ENCODE assay signal across 10 cellular contexts in the genomic region with DNA sequence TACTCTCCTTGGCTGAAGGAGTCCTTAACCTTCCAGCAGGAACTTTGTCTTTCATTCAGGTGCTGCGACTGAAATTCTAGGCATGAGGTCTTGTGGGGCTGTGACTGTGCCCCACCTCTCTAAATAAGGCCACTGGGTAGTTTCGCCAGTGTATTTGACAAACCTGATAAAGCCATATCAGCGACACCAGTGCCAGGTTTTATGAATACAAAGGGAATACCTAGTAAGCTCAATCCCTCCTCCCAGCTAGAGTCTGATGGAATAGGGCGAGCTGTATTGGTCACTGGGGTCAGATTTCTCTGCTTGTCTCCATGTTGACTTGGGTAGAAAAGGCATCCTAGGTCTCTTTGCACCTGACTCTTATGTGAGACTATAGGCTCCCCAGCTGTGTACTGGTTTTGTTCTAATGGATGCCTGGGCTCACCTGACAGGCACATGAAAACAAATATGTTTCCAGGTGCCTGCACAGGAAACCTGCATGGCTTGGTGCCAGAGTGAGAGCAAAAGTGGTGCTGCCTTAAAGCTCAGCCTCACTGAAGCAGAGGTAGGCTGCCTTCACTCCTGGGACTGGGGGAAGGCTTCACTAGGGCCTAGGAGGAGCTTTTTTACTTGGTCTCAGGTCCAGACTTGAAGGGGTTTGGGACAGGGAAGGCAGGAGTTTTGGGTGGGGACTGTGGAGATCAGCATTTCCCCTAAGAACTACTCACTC. TPM values are rescaled to one million over a fixed set of nuclear protein-coding genes. Genes with fewer than 3 reads are reported as not detected.
DNase-seq lines count a peak whose midpoint lies in the region; ATAC-seq and TF ChIP-seq lines count a peak whose summit lies in the region.
"Had no signal": no experiment of that assay in that cellular context is flagged by ENCODE, and none has a peak within 500 bp of the region (broad histone marks: within the 10 kb centered on the region; RNA-seq: fewer than 3 reads in every experiment).

No MANE protein-coding gene starts in this region.

- intact Hi-C loops in testis (cut with DNase I; ENCODE audit: low total_unique reads), result no loop called here

- H3K4me3 Mint-ChIP-seq in activated CD8-positive, alpha-beta memory T cell treated with anti-CD3 and anti-CD28 coated beads, Interleukin-2, amount 10 ng/mL, durations not matched to agents 7 days and 5 days, result no peak overlapping the region

- H3K4me1 ChIP-seq in testis, result peaks cover 49% of the 10 kb centered on the region

- peak overlapping the region; percentile 80 for H3K27ac Mint-ChIP-seq in activated CD8-positive, alpha-beta memory T cell treated with anti-CD3 and anti-CD28 coated beads, Interleukin-2, amount 10 ng/mL, durations not matched to agents 7 days and 5 days

- no peaks in the 10 kb centered on the region for H3K9me3 Mint-ChIP-seq in activated CD8-positive, alpha-beta memory T cell treated with anti-CD3 and anti-CD28 coated beads, Interleukin-2, amount 10 ng/mL, durations not matched to agents 7 days and 5 days (ENCODE audit: low read depth)

- H3K27me3 ChIP-seq in testis, result no peaks in the 10 kb centered on the region
- H3K27me3 ChIP-seq: vagina had no signal

- no peak for DNase-seq in activated CD8-positive, alpha-beta memory T cell treated with anti-CD3 and anti-CD28 coated beads, Interleukin-2, amount 10 ng/mL, durations not matched to agents 7 days and 5 days
- DNase-seq in activated CD8-positive, alpha-beta memory T cell treated with anti-CD3 and anti-CD28 coated beads for 24 hours, result no peak
- DNase-seq in T-helper 9 cell (peak; percentile 58), epithelial cell of esophagus (ENCODE audit: low read depth) (peak; percentile 36), testis (no peak), C1 segment of cervical spinal cord (lab: John Stamatoyannopoulos, UW) (no peak), omental fat pad (ENCODE audit: low spot score) (no peak), GM03348 (ENCODE audit: low spot score) (no peak)
- DNase-seq: NCI-H526 had no signal

- CTCF ChIA-PET in activated CD8-positive, alpha-beta memory T cell treated with anti-CD3 and anti-CD28 coated beads, Interleukin-2, amount 10 ng/mL, durations not matched to agents 7 days and 5 days (lab: Charles Lee), result interaction anchor here (1.1 to 5.1 kb wide), 7 partner anchors 8 to 55 kb away, joined by 4 to 42 read pairs (median 20); partner anchors contain the start of genes PRMT7, SLC7A6 and SLC7A6OS

- no peaks in the 10 kb centered on the region for H3K9me3 ChIP-seq in testis
- H3K9me3 ChIP-seq: vagina had no signal

- TF ChIP-seq POLR2A in testis (IDR thresholded peaks at IDR 0.05), result no peak

- no peaks in the 10 kb centered on the region for H3K27me3 Mint-ChIP-seq in activated CD8-positive, alpha-beta memory T cell treated with anti-CD3 and anti-CD28 coated beads, Interleukin-2, amount 10 ng/mL, durations not matched to agents 7 days and 5 days

- no peak overlapping the region for H3K4me3 ChIP-seq in epithelial cell of esophagus (ENCODE audit: low read length)
- H3K4me3 ChIP-seq in testis, result no peak overlapping the region
- H3K4me3 ChIP-seq: vagina had no signal

- H3K36me3 Mint-ChIP-seq in activated CD8-positive, alpha-beta memory T cell treated with anti-CD3 and anti-CD28 coated beads, Interleukin-2, amount 10 ng/mL, durations not matched to agents 7 days and 5 days, result peaks cover 39% of the 10 kb centered on the region

- WGBS in testis, 2 donors, result 65 to 96% methylated on average over 4 of the region's 4 CpGs

- TF ChIP-seq CTCF in epithelial cell of esophagus (IDR thresholded peaks at IDR 0.05; ENCODE audit: insufficient read depth, low read depth, low read length, missing control alignments), result no peak
- TF ChIP-seq CTCF in testis (IDR thresholded peaks at IDR 0.05), result no peak
- no peak for TF ChIP-seq CTCF in omental fat pad (IDR thresholded peaks at IDR 0.05)

- peaks cover 80% of the 10 kb centered on the region for H3K4me1 Mint-ChIP-seq in activated CD8-positive, alpha-beta memory T cell treated with anti-CD3 and anti-CD28 coated beads, Interleukin-2, amount 10 ng/mL, durations not matched to agents 7 days and 5 days

- no peaks in the 10 kb centered on the region for H3K36me3 ChIP-seq in testis (ENCODE audit: low read depth, missing control alignments)

- ATAC-seq in activated CD8-positive, alpha-beta memory T cell treated with anti-CD3 and anti-CD28 coated beads, Interleukin-2, amount 10 ng/mL, durations not matched to agents 7 days and 5 days, result peak; percentile 16
- no peak for ATAC-seq in omental fat pad (ENCODE audit: low FRiP score)

- H3K27ac ChIP-seq in testis, result peak overlapping the region; percentile 55 to 64
- H3K27ac ChIP-seq: vagina had no signal

RNA-seq across cellular contexts. Expression of gene SLC7A6, which starts 8.3 kb away (rescaled TPM):
- total RNA-seq in activated CD8-positive, alpha-beta memory T cell treated with anti-CD3 and anti-CD28 coated beads, Interleukin-2, amount 10 ng/mL, durations not matched to agents 7 days and 5 days, result 10 to 100 TPM; 73.3 to 99.5 TPM
- 10 to 100 TPM; 42.2 to 48.6 TPM for total RNA-seq in testis
- polyA plus RNA-seq in testis (ENCODE audit: insufficient read depth, low read depth, low replicate concordance), result 28.6 TPM
- 100 to 1,000 TPM; 129 to 181 (median 147) TPM for total RNA-seq in omental fat pad

RNA-seq across cellular contexts. Expression of gene PLA2G15, which starts 27.5 kb away (rescaled TPM):
- total RNA-seq in activated CD8-positive, alpha-beta memory T cell treated with anti-CD3 and anti-CD28 coated beads, Interleukin-2, amount 10 ng/mL, durations not matched to agents 7 days and 5 days, result 1 to 10 TPM; 8.4 to 9.3 TPM
- total RNA-seq in testis (10 to 100 TPM; 37.2 to 44.7 TPM), omental fat pad (10 to 100 TPM; 24.0 to 42.9 (median 31.1) TPM)
- 27.3 TPM for polyA plus RNA-seq in testis (ENCODE audit: insufficient read depth, low read depth, low replicate concordance)

RNA-seq across cellular contexts. Expression of gene ESRP2, which starts 36.7 kb away (rescaled TPM):
- total RNA-seq in activated CD8-positive, alpha-beta memory T cell treated with anti-CD3 and anti-CD28 coated beads, Interleukin-2, amount 10 ng/mL, durations not matched to agents 7 days and 5 days, result not detected
- total RNA-seq in testis (10 to 100 TPM; 12.8 to 14.6 TPM), omental fat pad (1 to 10 TPM in 3 of 4 donors, not detected in 1; 1.9 to 6.5 (median 4.2) TPM)
- 30.6 TPM for polyA plus RNA-seq in testis (ENCODE audit: insufficient read depth, low read depth, low replicate concordance)

RNA-seq across cellular contexts. Expression of gene SLC7A6OS, which starts 38.1 kb away (rescaled TPM):
- 10 to 100 TPM; 29.8 to 30.8 TPM for total RNA-seq in activated CD8-positive, alpha-beta memory T cell treated with anti-CD3 and anti-CD28 coated beads, Interleukin-2, amount 10 ng/mL, durations not matched to agents 7 days and 5 days
- total RNA-seq in testis (10 to 100 TPM; 24.3 to 25.8 TPM), omental fat pad (10 to 100 TPM in 3 of 4 donors, 1 to 10 TPM in 1; 7.2 to 19.7 (median 14.7) TPM)
- 14.7 TPM for polyA plus RNA-seq in testis (ENCODE audit: insufficient read depth, low read depth, low replicate concordance)

RNA-seq across cellular contexts. Expression of gene PRMT7, which starts 38.2 kb away (rescaled TPM):
- 10 to 100 TPM; 60.9 to 73.9 TPM for total RNA-seq in activated CD8-positive, alpha-beta memory T cell treated with anti-CD3 and anti-CD28 coated beads, Interleukin-2, amount 10 ng/mL, durations not matched to agents 7 days and 5 days
- total RNA-seq in testis, result 100 to 1,000 TPM in 1 of 2 donors, 10 to 100 TPM in 1; 99.3 to 111 TPM
- 47.9 TPM for polyA plus RNA-seq in testis (ENCODE audit: insufficient read depth, low read depth, low replicate concordance)
- total RNA-seq in omental fat pad, result 10 to 100 TPM; 22.3 to 56.7 (median 35.8) TPM

Comparison
In these comparisons a context has a peak if more than half of its experiments do, and no peak if none do; other contexts are left out.
1. DNase-seq: peak in T-helper 9 cell (single experiment) and epithelial cell of esophagus (single experiment); none in activated CD8-positive, alpha-beta memory T cell treated with anti-CD3 and anti-CD28 coated beads, Interleukin-2, amount 10 ng/mL, durations not matched to agents 7 days and 5 days (single experiment), activated CD8-positive, alpha-beta memory T cell treated with anti-CD3 and anti-CD28 coated beads for 24 hours (single experiment), testis (single experiment), C1 segment of cervical spinal cord (0 of 14), omental fat pad (single experiment) and GM03348 (single experiment).